Comparison of ENCODE assay signal across 31 cellular contexts in the genomic region with DNA sequence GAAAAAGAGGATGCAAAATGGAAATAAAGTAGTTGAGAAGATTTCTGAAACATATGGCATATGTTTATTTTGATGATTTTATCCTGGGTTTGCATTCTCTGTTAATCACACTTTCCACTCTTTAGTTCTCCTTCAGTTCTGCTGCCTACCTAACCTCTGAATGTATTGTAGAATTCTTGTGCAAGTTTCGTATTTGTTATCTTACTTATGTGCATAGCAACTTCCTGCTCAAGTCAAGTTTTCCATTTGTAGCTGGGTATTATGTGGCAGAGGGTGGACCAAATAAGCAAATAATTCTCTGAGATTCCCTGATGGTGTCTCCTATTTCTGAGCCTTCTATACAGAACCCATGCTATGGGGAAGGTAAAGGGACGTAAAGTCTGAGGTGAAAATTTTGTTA.
"Had no signal": no experiment of that assay in that cellular context is flagged by ENCODE, and none has a peak within 500 bp of the region (broad histone marks: within the 10 kb centered on the region; RNA-seq: fewer than 3 reads in every experiment).

No MANE protein-coding gene starts in this region.

- H3K9me3 ChIP-seq: gastrocnemius medialis had no signal

- H3K4me3 Mint-ChIP-seq: activated CD4-positive, alpha-beta memory T cell treated with anti-CD3 and anti-CD28 coated beads, Interleukin-2, amount 10 ng/mL, durations not matched to agents 7 days and 5 days; activated CD4-positive, alpha-beta T cell treated with anti-CD3 and anti-CD28 coated beads, Interleukin-2, amount 10 ng/mL, durations not matched to agents 7 days and 5 days; activated naive CD4-positive, alpha-beta T cell treated with anti-CD3 and anti-CD28 coated beads, Interleukin-2, amount 10 ng/mL, durations not matched to agents 7 days and 5 days; activated naive CD8-positive, alpha-beta T cell treated with anti-CD3 and anti-CD28 coated beads, Interleukin-2, amount 10 ng/mL, durations not matched to agents 7 days and 5 days; activated T-cell treated with anti-CD3 and anti-CD28 coated beads, Interleukin-2, amount 50 U/mL, for 24 hours; activated T-cell treated with anti-CD3 and anti-CD28 coated beads, Interleukin-2, amount 50 U/mL, for 72 hours; dendritic cell treated with granulocyte-macrophage colony-stimulating factor and Interleukin-4, amounts not matched to agents 40 ng/mL and 50 ng/mL, for 4 days; endodermal cell; WTC11 had no signal

- DNase-seq: activated CD4-positive, alpha-beta memory T cell treated with anti-CD3 and anti-CD28 coated beads, Interleukin-2, amount 10 ng/mL, durations not matched to agents 7 days and 5 days; activated CD4-positive, alpha-beta T cell treated with anti-CD3 and anti-CD28 coated beads for 1 hour; activated CD4-positive, alpha-beta T cell treated with anti-CD3 and anti-CD28 coated beads, Interleukin-2, amount 10 ng/mL, durations not matched to agents 7 days and 5 days; activated CD4-positive, alpha-beta T cell treated with anti-CD3 and anti-CD28 coated beads, Interleukin-2, amount 50 U/mL, for 4 hours; activated CD8-positive, alpha-beta memory T cell treated with anti-CD3 and anti-CD28 coated beads, Interleukin-2, amount 50 U/mL, for 48 hours; activated gamma-delta T cell; activated naive CD4-positive, alpha-beta T cell; activated naive CD4-positive, alpha-beta T cell treated with anti-CD3 and anti-CD28 coated beads, Interleukin-2, amount 10 ng/mL, durations not matched to agents 7 days and 5 days; activated naive CD8-positive, alpha-beta T cell treated with anti-CD3 and anti-CD28 coated beads, Interleukin-2, amount 10 ng/mL, durations not matched to agents 7 days and 5 days; activated T-cell treated with anti-CD3 and anti-CD28 coated beads for 4 hours; activated T-cell treated with anti-CD3 and anti-CD28 coated beads, Interleukin-2, amount 50 U/mL, for 24 hours; activated T-cell treated with anti-CD3 and anti-CD28 coated beads, Interleukin-2, amount 50 U/mL, for 72 hours; amniotic stem cell; anterior cingulate cortex; brain microvascular endothelial cell; caudate nucleus; cerebellar nuclear complex; dorsolateral prefrontal cortex; effector memory CD4-positive, alpha-beta T cell; endodermal cell; foreskin keratinocyte; gastrocnemius medialis; glutamatergic neuron; heart left ventricle; hypothalamus; T-helper 2 cell had no signal

- H3K27ac ChIP-seq: brain microvascular endothelial cell, coronary artery, dorsolateral prefrontal cortex, foreskin keratinocyte, gastrocnemius medialis, heart left ventricle had no signal

- ATAC-seq: activated naive CD4-positive, alpha-beta T cell treated with anti-CD3 and anti-CD28 coated beads, Interleukin-2, amount 50 U/mL, for 72 hours; activated T-cell treated with anti-CD3 and anti-CD28 coated beads, Interleukin-2, amount 50 U/mL, for 72 hours; esophagus mucosa; foreskin keratinocyte; gastrocnemius medialis; heart left ventricle; WTC11 had no signal

- H3K27ac Mint-ChIP-seq: activated CD4-positive, alpha-beta memory T cell treated with anti-CD3 and anti-CD28 coated beads, Interleukin-2, amount 10 ng/mL, durations not matched to agents 7 days and 5 days; activated CD4-positive, alpha-beta T cell treated with anti-CD3 and anti-CD28 coated beads, Interleukin-2, amount 10 ng/mL, durations not matched to agents 7 days and 5 days; activated naive CD4-positive, alpha-beta T cell treated with anti-CD3 and anti-CD28 coated beads, Interleukin-2, amount 10 ng/mL, durations not matched to agents 7 days and 5 days; activated naive CD4-positive, alpha-beta T cell treated with anti-CD3 and anti-CD28 coated beads, Interleukin-2, amount 50 U/mL, for 72 hours; activated naive CD8-positive, alpha-beta T cell treated with anti-CD3 and anti-CD28 coated beads, Interleukin-2, amount 10 ng/mL, durations not matched to agents 7 days and 5 days; activated T-cell treated with anti-CD3 and anti-CD28 coated beads, Interleukin-2, amount 50 U/mL, for 24 hours; activated T-cell treated with anti-CD3 and anti-CD28 coated beads, Interleukin-2, amount 50 U/mL, for 72 hours; dendritic cell treated with granulocyte-macrophage colony-stimulating factor and Interleukin-4, amounts not matched to agents 40 ng/mL and 50 ng/mL, for 4 days; endodermal cell; WTC11 had no signal

- H3K27me3 ChIP-seq: brain microvascular endothelial cell, dorsolateral prefrontal cortex, foreskin keratinocyte, gastrocnemius medialis, heart left ventricle had no signal

- H3K4me3 ChIP-seq: coronary artery, dorsolateral prefrontal cortex, gastrocnemius medialis, heart left ventricle had no signal

- H3K36me3 Mint-ChIP-seq: activated naive CD4-positive, alpha-beta T cell treated with anti-CD3 and anti-CD28 coated beads, Interleukin-2, amount 10 ng/mL, durations not matched to agents 7 days and 5 days; activated naive CD4-positive, alpha-beta T cell treated with anti-CD3 and anti-CD28 coated beads, Interleukin-2, amount 50 U/mL, for 72 hours; activated naive CD8-positive, alpha-beta T cell treated with anti-CD3 and anti-CD28 coated beads, Interleukin-2, amount 10 ng/mL, durations not matched to agents 7 days and 5 days had no signal

- H3K27me3 Mint-ChIP-seq: activated CD4-positive, alpha-beta memory T cell treated with anti-CD3 and anti-CD28 coated beads, Interleukin-2, amount 10 ng/mL, durations not matched to agents 7 days and 5 days; activated CD4-positive, alpha-beta T cell treated with anti-CD3 and anti-CD28 coated beads, Interleukin-2, amount 10 ng/mL, durations not matched to agents 7 days and 5 days; activated naive CD4-positive, alpha-beta T cell treated with anti-CD3 and anti-CD28 coated beads, Interleukin-2, amount 10 ng/mL, durations not matched to agents 7 days and 5 days; activated naive CD8-positive, alpha-beta T cell treated with anti-CD3 and anti-CD28 coated beads, Interleukin-2, amount 10 ng/mL, durations not matched to agents 7 days and 5 days; activated T-cell treated with anti-CD3 and anti-CD28 coated beads, Interleukin-2, amount 50 U/mL, for 24 hours; dendritic cell treated with granulocyte-macrophage colony-stimulating factor and Interleukin-4, amounts not matched to agents 40 ng/mL and 50 ng/mL, for 4 days had no signal

- H3K4me1 ChIP-seq: foreskin keratinocyte, gastrocnemius medialis, heart left ventricle had no signal

- H3K36me3 ChIP-seq: brain microvascular endothelial cell, gastrocnemius medialis, heart left ventricle had no signal

- H3K4me1 Mint-ChIP-seq: activated CD4-positive, alpha-beta memory T cell treated with anti-CD3 and anti-CD28 coated beads, Interleukin-2, amount 10 ng/mL, durations not matched to agents 7 days and 5 days; activated CD4-positive, alpha-beta T cell treated with anti-CD3 and anti-CD28 coated beads, Interleukin-2, amount 10 ng/mL, durations not matched to agents 7 days and 5 days; activated naive CD4-positive, alpha-beta T cell treated with anti-CD3 and anti-CD28 coated beads, Interleukin-2, amount 10 ng/mL, durations not matched to agents 7 days and 5 days; activated naive CD8-positive, alpha-beta T cell treated with anti-CD3 and anti-CD28 coated beads, Interleukin-2, amount 10 ng/mL, durations not matched to agents 7 days and 5 days; endodermal cell; WTC11 had no signal
